ENCODE assay signal across 25 cellular contexts in the genomic region with DNA sequence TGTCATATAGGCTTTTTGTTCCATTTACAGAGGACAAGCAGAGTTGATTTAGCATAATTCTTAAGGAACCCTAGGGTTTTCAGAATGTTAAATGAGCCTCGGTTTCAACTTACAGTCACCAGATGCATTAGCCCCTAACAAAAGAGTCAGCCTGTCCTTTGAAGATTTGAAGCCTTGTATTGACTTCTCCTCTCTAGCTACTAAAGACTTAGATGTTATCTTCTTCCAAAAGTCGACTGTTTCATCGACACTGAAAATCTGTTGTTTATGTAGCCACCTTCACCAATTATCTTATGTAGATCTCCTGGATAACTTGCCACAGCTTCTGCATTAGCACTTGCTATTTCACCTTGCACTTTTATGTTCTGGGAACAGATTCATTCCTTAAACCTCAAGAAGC. TPM values are rescaled to one million over a fixed set of nuclear protein-coding genes. Genes with fewer than 3 reads are reported as not detected.
"Had no signal": no experiment of that assay in that cellular context is flagged by ENCODE, and none has a peak within 500 bp of the region (broad histone marks: within the 10 kb centered on the region; RNA-seq: fewer than 3 reads in every experiment).

No MANE protein-coding gene starts in this region.

- H3K9me3 ChIP-seq: esophagus squamous epithelium, gastrocnemius medialis, left lung, lower lobe of right lung had no signal

- H3K27ac ChIP-seq: epithelial cell of prostate, esophagus squamous epithelium, gastrocnemius medialis, heart right ventricle, left lung, lower lobe of right lung had no signal

- H3K27me3 ChIP-seq: esophagus squamous epithelium, gastrocnemius medialis, left lung had no signal

- H3K4me1 ChIP-seq: esophagus squamous epithelium, gastrocnemius medialis, heart right ventricle, left lung, lower lobe of right lung had no signal

- DNase-seq: cortex of kidney; effector CD8-positive, alpha-beta T cell; effector memory CD8-positive, alpha-beta T cell; endodermal cell; erythroblast; esophagus squamous epithelium; foreskin fibroblast; foreskin melanocyte; gastrocnemius medialis; glutamatergic neuron; head of caudate nucleus; heart right ventricle; hippocampal formation; left cardiac atrium; left lung; left ventricle myocardium superior; lower lobe of right lung; mesendoderm; midbrain; naive thymus-derived CD4-positive, alpha-beta T cell had no signal

- H3K36me3 ChIP-seq: esophagus squamous epithelium, gastrocnemius medialis, heart right ventricle, left lung, lower lobe of right lung had no signal

- H3K4me3 ChIP-seq: esophagus squamous epithelium, gastrocnemius medialis, heart right ventricle, left lung, lower lobe of right lung had no signal

- ATAC-seq: effector memory CD8-positive, alpha-beta T cell; esophagus mucosa; gastrocnemius medialis; heart right ventricle; left cardiac atrium; left lung; left ventricle myocardium superior; lower lobe of right lung; naive thymus-derived CD4-positive, alpha-beta T cell had no signal

RNA-seq across cellular contexts. Expression of gene SOX11, which starts 31.6 kb away (rescaled TPM):
- total RNA-seq: dermis microvascular lymphatic vessel endothelial cell; esophagus mucosa; esophagus squamous epithelium; gastrocnemius medialis; lung microvascular endothelial cell; naive thymus-derived CD4-positive, alpha-beta T cell had no signal
- polyA plus RNA-seq: keratinocyte; naive thymus-derived CD4-positive, alpha-beta T cell had no signal
